ENCODE assay signal across 8 cellular contexts in the genomic region with DNA sequence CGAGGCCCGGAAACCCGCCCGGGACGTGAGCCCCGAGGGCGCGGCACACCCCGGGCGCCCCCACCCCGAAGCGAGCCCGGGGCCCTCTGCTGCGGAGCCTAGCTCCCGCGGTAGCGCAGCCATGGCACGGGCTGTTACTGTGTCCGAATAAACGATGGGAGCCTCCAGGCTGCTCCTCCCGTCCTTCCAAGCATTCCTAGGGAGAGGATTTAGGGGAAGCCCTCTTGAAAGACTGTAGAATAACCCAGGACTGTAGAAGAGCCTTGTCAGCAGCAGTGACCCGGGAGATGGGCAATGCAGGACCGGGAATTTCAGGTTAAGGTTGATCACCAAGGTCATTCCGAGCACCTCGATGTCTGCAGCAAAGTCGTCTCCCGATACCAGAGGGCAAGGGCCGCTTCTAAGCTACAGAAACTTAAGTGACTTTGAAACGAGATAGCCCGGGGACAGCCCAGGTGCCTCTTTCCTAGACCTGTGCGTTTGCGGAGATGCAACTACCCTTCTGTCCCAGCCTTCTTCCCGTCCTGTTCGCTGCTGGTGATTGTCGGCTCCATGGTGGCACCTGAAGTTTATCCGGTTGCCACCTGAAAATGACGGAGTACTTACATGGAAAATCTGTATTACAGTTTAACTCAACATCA. TPM values are rescaled to one million over a fixed set of nuclear protein-coding genes. Genes with fewer than 3 reads are reported as not detected.
DNase-seq lines count a peak whose midpoint lies in the region; ATAC-seq and TF ChIP-seq lines count a peak whose summit lies in the region.

No MANE protein-coding gene starts in this region.

- H3K27ac Mint-ChIP-seq in activated naive CD8-positive, alpha-beta T cell treated with anti-CD3 and anti-CD28 coated beads, Interleukin-2, amount 50 U/mL, for 24 hours, result peak overlapping the region; percentile 43

- ATAC-seq in GM19438 (IDR thresholded peaks at IDR 0.05; ENCODE audit: low read depth, unreplicated experiment), result peak; percentile 7
- no peak for ATAC-seq in activated naive CD8-positive, alpha-beta T cell treated with anti-CD3 and anti-CD28 coated beads, Interleukin-2, amount 50 U/mL, for 24 hours
- ATAC-seq in HG02571 (IDR thresholded peaks at IDR 0.05; ENCODE audit: unreplicated experiment), result no peak

- WGBS in spleen, 5 donors, result 2 to 7% (median 2%) methylated on average over 16 to 37 of the region's 37 CpGs

- no peaks in the 10 kb centered on the region for H3K9me3 Mint-ChIP-seq in activated naive CD8-positive, alpha-beta T cell treated with anti-CD3 and anti-CD28 coated beads, Interleukin-2, amount 50 U/mL, for 24 hours

- peaks cover 4% of the 10 kb centered on the region for H3K4me1 ChIP-seq in A673 (ENCODE audit: insufficient read depth, low read length, poor library complexity, severe bottlenecking)
- peaks cover 4% of the 10 kb centered on the region; the same call in 1 of the 2 replicates for H3K4me1 ChIP-seq in iPS-20b (ENCODE audit: insufficient read depth, low read length)
- H3K4me1 ChIP-seq in spleen, result peaks cover 0 to 53% (median 28%) of the 10 kb centered on the region in 6 donors

- peaks cover 33% of the 10 kb centered on the region for H3K27me3 ChIP-seq in A673 (replicated peaks; ENCODE audit: insufficient read depth, low read depth, low read length, poor library complexity)
- peaks cover 53% of the 10 kb centered on the region for H3K27me3 ChIP-seq in iPS-20b (ENCODE audit: insufficient read depth, low read length)
- H3K27me3 ChIP-seq in spleen (replicated peaks in 1 of 7), result peaks cover 0 to 12% (median 0%) of the 10 kb centered on the region in 7 donors

- peaks cover 31% of the 10 kb centered on the region for H3K4me1 Mint-ChIP-seq in activated naive CD8-positive, alpha-beta T cell treated with anti-CD3 and anti-CD28 coated beads, Interleukin-2, amount 50 U/mL, for 24 hours

- peak overlapping the region; percentile 56; the same call in 1 of the 2 replicates for H3K9ac ChIP-seq in iPS-20b (ENCODE audit: low read depth, low read length)

- no peak for DNase-seq in A673 (ENCODE audit: low spot score)
- peak; percentile 46 for DNase-seq in NCI-H69 (lab: John Stamatoyannopoulos, UW)
- DNase-seq in activated naive CD8-positive, alpha-beta T cell treated with anti-CD3 and anti-CD28 coated beads, Interleukin-2, amount 50 U/mL, for 24 hours, result peak; percentile 29
- DNase-seq in spleen, result peak; percentile 77
- no peak for DNase-seq in COR-L47 (lab: John Stamatoyannopoulos, UW)

- CTCF ChIA-PET in A673 (lab: Charles Lee), result no interaction called here

- H3K36me3 Mint-ChIP-seq in activated naive CD8-positive, alpha-beta T cell treated with anti-CD3 and anti-CD28 coated beads, Interleukin-2, amount 50 U/mL, for 24 hours (ENCODE audit: low read depth), result no peaks in the 10 kb centered on the region

- TF ChIP-seq CTCF in A673 (conservative IDR thresholded peaks at IDR 0.05; ENCODE audit: low read depth, low read length), result no peak
- no peak for TF ChIP-seq CTCF in spleen (IDR thresholded peaks at IDR 0.05 in 8 of 11, conservative IDR thresholded peaks at IDR 0.05 in 3 of 11)

- H3K4me3 ChIP-seq in A673 (ENCODE audit: low read depth, low read length, poor library complexity, severe bottlenecking), result peak overlapping the region; percentile 67
- peak overlapping the region; percentile 73 for H3K4me3 ChIP-seq in iPS-20b (ENCODE audit: low read length)
- peak overlapping the region; percentile 73 to 83 (median 79) for H3K4me3 ChIP-seq in spleen

- no peaks in the 10 kb centered on the region for H3K36me3 ChIP-seq in A673 (ENCODE audit: insufficient read depth, low read length, poor library complexity, severe bottlenecking)
- H3K36me3 ChIP-seq in iPS-20b (ENCODE audit: insufficient read depth, low read depth, low read length), result no peaks in the 10 kb centered on the region
- no peaks in the 10 kb centered on the region for H3K36me3 ChIP-seq in spleen

- peaks cover 6% of the 10 kb centered on the region for H3K27me3 Mint-ChIP-seq in activated naive CD8-positive, alpha-beta T cell treated with anti-CD3 and anti-CD28 coated beads, Interleukin-2, amount 50 U/mL, for 24 hours

- H3K27ac ChIP-seq in A673 (ENCODE audit: low read depth, low read length, poor library complexity, severe bottlenecking) (no peak overlapping the region), iPS-20b (ENCODE audit: low read length) (no peak overlapping the region), spleen (peak overlapping the region; percentile 66 to 94 (median 86))

- intact Hi-C loops in A673 (cut with micrococcal nuclease; ENCODE audit: unreplicated experiment), result loop anchor here (5.0 kb wide), 1 partner anchor 197 kb away; no protein-coding TSS in a partner anchor
- intact Hi-C loops in spleen (cut with DNase I; ENCODE audit: low total_unique reads), result no loop called here

- no peak for TF ChIP-seq POLR2A in spleen (IDR thresholded peaks at IDR 0.05)

- H3K9me3 ChIP-seq in A673 (ENCODE audit: low read depth, low read length, poor library complexity, severe bottlenecking), result no peaks in the 10 kb centered on the region
- H3K9me3 ChIP-seq in iPS-20b (ENCODE audit: insufficient read depth, low read depth, low read length), result no peaks in the 10 kb centered on the region
- H3K9me3 ChIP-seq in spleen, result no peaks in the 10 kb centered on the region

- no TSS peak for BruUV-seq in A673 (replicated peaks; lab: Mats Ljungman, UMichigan)

- POLR2A ChIA-PET in A673 (lab: Charles Lee; ENCODE audit: low non-redundant PET), result no interaction called here

- peak overlapping the region; percentile 74 for H3K4me3 Mint-ChIP-seq in activated naive CD8-positive, alpha-beta T cell treated with anti-CD3 and anti-CD28 coated beads, Interleukin-2, amount 50 U/mL, for 24 hours

RNA-seq across cellular contexts. Expression of a gene that starts 0.7 kb away (rescaled TPM):
- total RNA-seq in A673 (2021) (16.8 and 20.9 TPM in 2 replicates), spleen (10 to 100 TPM; 30.9 to 48.3 (median 39.1) TPM)
- polyA plus RNA-seq in spleen, result 1 to 10 TPM; 4.7 to 6.4 (median 6.3) TPM

RNA-seq across cellular contexts. Expression of a gene that starts 39.4 kb away (rescaled TPM):
- total RNA-seq in A673 (2021) (173 and 186 TPM in 2 replicates), spleen (100 to 1,000 TPM in 5 of 7 donors, 10 to 100 TPM in 2; 95.9 to 132 (median 111) TPM)
- 10 to 100 TPM; 18.3 to 33.8 (median 23.4) TPM for polyA plus RNA-seq in spleen

Comparison
In these comparisons a context has a peak if more than half of its experiments do, and no peak if none do; other contexts are left out.
1. DNase-seq: peak in NCI-H69 (single experiment), activated naive CD8-positive, alpha-beta T cell treated with anti-CD3 and anti-CD28 coated beads, Interleukin-2, amount 50 U/mL, for 24 hours (single experiment) and spleen (single experiment); none in A673 (single experiment) and COR-L47 (single experiment).
2. H3K27ac ChIP-seq: peak in spleen (8 of 8); none in A673 (single experiment) and iPS-20b (single experiment).
3. Peak in every context shown above with its lines, with median percentiles within 50 percentile points of each other: H3K4me3 ChIP-seq.